In genomic region chr3:181558870-181559269, GRCh38 we compare ENCODE assay signal across 18 cellular contexts.
DNase-seq lines count a peak whose midpoint lies in the region; ATAC-seq and TF ChIP-seq lines count a peak whose summit lies in the region.
"Had no signal": no experiment of that assay in that cellular context is flagged by ENCODE, and none has a peak within 500 bp of the region (broad histone marks: within the 10 kb centered on the region; RNA-seq: fewer than 3 reads in every experiment).

No MANE protein-coding gene starts in this region.

- TF ChIP-seq CTCF in astrocyte of the spinal cord (IDR thresholded peaks at IDR 0.05; ENCODE audit: low read depth, low read length) (no peak), left ventricle myocardium inferior (IDR thresholded peaks at IDR 0.05; ENCODE audit: borderline replicate concordance) (no peak), dorsolateral prefrontal cortex (IDR thresholded peaks at IDR 0.05 in 54 of 56, conservative IDR thresholded peaks at IDR 0.05 in 2 of 56; ENCODE audit: low read depth in 1 of 56, partially characterized antibody in 56 of 56) (no peak)

- no peaks in the 10 kb centered on the region for H3K9me3 ChIP-seq in left ventricle myocardium inferior (replicated peaks)
- H3K9me3 ChIP-seq: A549, Peyer's patch, SJSA1 had no signal

- peak; percentile 82 for ATAC-seq in Right ventricle myocardium inferior
- ATAC-seq: A549 had no signal

- DNase-seq in Right ventricle myocardium inferior (ENCODE audit: missing footprints) (no peak), cardiac septum (ENCODE audit: low spot score) (no peak), astrocyte of the spinal cord (ENCODE audit: low read depth, low spot score) (peak; percentile 25), left ventricle myocardium inferior (peak; percentile 27), superior temporal gyrus (ENCODE audit: extremely low spot score) (peak; percentile 43), dorsolateral prefrontal cortex (no peak), hypothalamus (lab: John Stamatoyannopoulos, UW) (no peak), NCI-H82 (lab: John Stamatoyannopoulos, UW) (no peak)
- DNase-seq: DMS79, H7, Karpas-422, NCI-H1417 treated with DMSO at 0.1 percent for 48 hours, NCI-H187 treated with DMSO at 0.1 percent for 48 hours, NCI-H2107, NCI-H510A, Peyer's patch had no signal

- in situ Hi-C loops in astrocyte of the spinal cord (cut with HindIII; ENCODE audit: low sequenced_read_pairs) = no loop called here

- intact Hi-C loops in Right ventricle myocardium inferior (cut with DNase I) (loop anchor here (2.0 to 5.0 kb wide), 2 partner anchors 138 to 200 kb away; no protein-coding TSS in a partner anchor), cardiac septum (cut with DNase I) (loop anchor here (5.0 kb wide), 1 partner anchor 197 kb away; no protein-coding TSS in a partner anchor), left ventricle myocardium inferior (cut with micrococcal nuclease) (loop anchor here (5.0 kb wide), 1 partner anchor 222 kb away; no protein-coding TSS in a partner anchor), dorsolateral prefrontal cortex (cut with DNase I) (loop anchor here (5.0 kb wide), 2 partner anchors 102 to 232 kb away; no protein-coding TSS in a partner anchor)

- no peaks in the 10 kb centered on the region for H3K36me3 ChIP-seq in left ventricle myocardium inferior
- H3K36me3 ChIP-seq: Peyer's patch, SJSA1 had no signal

- H3K27me3 ChIP-seq in left ventricle myocardium inferior (ENCODE audit: low read depth) (no peaks in the 10 kb centered on the region), dorsolateral prefrontal cortex (no peaks in the 10 kb centered on the region)
- H3K27me3 ChIP-seq: Peyer's patch, SJSA1 had no signal

- peaks cover 13% of the 10 kb centered on the region for H3K4me1 ChIP-seq in left ventricle myocardium inferior
- H3K4me1 ChIP-seq: A549, Peyer's patch, SJSA1 had no signal

- no peak overlapping the region for H3K27ac ChIP-seq in left ventricle myocardium inferior (replicated peaks)
- peak overlapping the region in 7 of 59 donors; percentile 4 to 41 (median 16) for H3K27ac ChIP-seq in dorsolateral prefrontal cortex
- H3K27ac ChIP-seq: A549, Peyer's patch, SJSA1 had no signal

- H3K4me3 ChIP-seq in astrocyte of the spinal cord (ENCODE audit: low read depth, low read length) = no peak overlapping the region
- H3K4me3 ChIP-seq in left ventricle myocardium inferior = no peak overlapping the region
- no peak overlapping the region for H3K4me3 ChIP-seq in dorsolateral prefrontal cortex
- H3K4me3 ChIP-seq: A549, Peyer's patch, SJSA1 had no signal

Comparison
In these comparisons a context has a peak if more than half of its experiments do, and no peak if none do; other contexts are left out.
1. DNase-seq: peak in astrocyte of the spinal cord (single experiment), left ventricle myocardium inferior (single experiment) and superior temporal gyrus (single experiment); none in Right ventricle myocardium inferior (single experiment), cardiac septum (single experiment), dorsolateral prefrontal cortex (0 of 10), hypothalamus (0 of 51) and NCI-H82 (single experiment).